ENCODE assay signal across 16 cellular contexts in genomic region chr22:33829549-33830280, GRCh38.
DNase-seq lines count a peak whose midpoint lies in the region; ATAC-seq and TF ChIP-seq lines count a peak whose summit lies in the region.
"Had no signal": no experiment of that assay in that cellular context is flagged by ENCODE, and none has a peak within 500 bp of the region (broad histone marks: within the 10 kb centered on the region; RNA-seq: fewer than 3 reads in every experiment).

No MANE protein-coding gene starts in this region.

- no peaks in the 10 kb centered on the region for H3K23me2 ChIP-seq in H9 (ENCODE audit: insufficient read length, low read depth, low read length, poor library complexity, severe bottlenecking)

- H3K4me1 Mint-ChIP-seq in H9 (peaks cover 69 to 71% of the 10 kb centered on the region in 2 experiments), glutamatergic neuron (ENCODE audit: low read depth, unreplicated experiment) (peaks cover 23% of the 10 kb centered on the region)

- TF ChIP-seq CTCF in H9 (conservative IDR thresholded peaks at IDR 0.05), result peak; percentile 26; the same call in 2 of the 3 replicates
- TF ChIP-seq CTCF in glutamatergic neuron (IDR thresholded peaks at IDR 0.05; ENCODE audit: partially characterized antibody, unreplicated experiment), result no peak

- no peaks in the 10 kb centered on the region for H3K27me3 Mint-ChIP-seq in H9 (ENCODE audit: low read depth)
- H3K27me3 Mint-ChIP-seq in glutamatergic neuron (ENCODE audit: unreplicated experiment), result peaks cover 11% of the 10 kb centered on the region

- H3K23ac ChIP-seq in H9 (ENCODE audit: insufficient read length, low read depth, low read length), result no peak overlapping the region

- no peak overlapping the region for H2AK5ac ChIP-seq in H9 (ENCODE audit: insufficient read length, low read length)

- no peak overlapping the region for H4K8ac ChIP-seq in H9 (replicated peaks; ENCODE audit: insufficient read length, low read depth, low read length)

- H3K36me3 Mint-ChIP-seq in H9 (ENCODE audit: insufficient read depth in 1 of 3, low read depth in 3 of 3) (no peaks in the 10 kb centered on the region; a peak in 1 of 7 replicates), glutamatergic neuron (ENCODE audit: unreplicated experiment) (no peaks in the 10 kb centered on the region)

- H3K4ac ChIP-seq in H9 (ENCODE audit: low read depth, low read length), result no peak overlapping the region

- no CpG with 5 or more reads among the region's 4 CpGs for WGBS in H9 (ENCODE audit: extremely low coverage, insufficient read length, low lambda C conversion rate)

- no peak overlapping the region for H3K18ac ChIP-seq in H9 (ENCODE audit: insufficient read length, low read depth, low read length)

- no peak overlapping the region for H2AFZ ChIP-seq in H9 (ENCODE audit: low read length)

- H3K27ac Mint-ChIP-seq in H9 (peak overlapping the region; percentile 12 to 63 (median 15); a peak in 1 of 7 replicates), glutamatergic neuron (ENCODE audit: unreplicated experiment) (peak overlapping the region; percentile 22)

- peaks cover 35% of the 10 kb centered on the region for H3K79me2 ChIP-seq in H9 (ENCODE audit: insufficient read depth, low read length)

- DNase-seq in D341Med (ENCODE audit: low spot score), result peak; percentile 81
- DNase-seq in H9, result no peak
- peak; percentile 17 for DNase-seq in NCI-H2227 treated with DMSO at 0.1 percent for 48 hours (lab: John Stamatoyannopoulos, UW)
- DNase-seq in glutamatergic neuron, result peak; percentile 33
- DNase-seq in T-helper 2 cell, result no peak
- no peak for DNase-seq in activated CD4-positive, alpha-beta T cell treated with anti-CD3 and anti-CD28 coated beads, Interleukin-2, amount 50 U/mL, for 1 hour
- no peak for DNase-seq in NOMO-1 (lab: John Stamatoyannopoulos, UW; ENCODE audit: unreplicated experiment in 2 of 2)
- DNase-seq: activated CD4-positive, CD25-positive, alpha-beta regulatory T cell treated with anti-CD3 and anti-CD28 coated beads, Interleukin-2, amount 50 U/mL, for 72 hours; body of pancreas; head of caudate nucleus; left ventricle myocardium superior; NCI-H1930; NCI-H526 treated with DMSO at 0.1 percent for 48 hours; nucleus accumbens; PC-3 had no signal

- no peak overlapping the region for H2BK120ac ChIP-seq in H9 (ENCODE audit: low read depth, low read length, poor library complexity, severe bottlenecking)

- H3K9me3 ChIP-seq in H9 (ENCODE audit: control insufficient read depth, low read depth, low read length), result no peaks in the 10 kb centered on the region
- H3K9me3 ChIP-seq: body of pancreas had no signal

- H3K14ac ChIP-seq in H9 (ENCODE audit: insufficient read depth, low read length), result no peak overlapping the region

- H3K4me2 ChIP-seq in H9 (ENCODE audit: insufficient read depth, insufficient read length, low read length), result no peak overlapping the region

- peaks cover 23% of the 10 kb centered on the region for H3K4me1 ChIP-seq in H9 (ENCODE audit: insufficient read depth, low read length)

- H2BK5ac ChIP-seq in H9 (ENCODE audit: insufficient read length, low read length), result no peak overlapping the region

- H3K27ac ChIP-seq in H9 (ENCODE audit: insufficient read length, low read depth, low read length), result no peak overlapping the region
- H3K27ac ChIP-seq: body of pancreas had no signal

- no peak overlapping the region for H3K56ac ChIP-seq in H9 (ENCODE audit: insufficient read length, low read depth, low read length)

- H3K4me3 Mint-ChIP-seq in H9 (no peak overlapping the region), glutamatergic neuron (ENCODE audit: unreplicated experiment) (no peak overlapping the region)

- H3K9me3 Mint-ChIP-seq in H9, result peaks cover 0 to 2% of the 10 kb centered on the region in 2 experiments; a peak in 1 of 5 replicates
- peaks cover 11% of the 10 kb centered on the region for H3K9me3 Mint-ChIP-seq in glutamatergic neuron (ENCODE audit: unreplicated experiment)

- no peak overlapping the region for H3T11ph ChIP-seq in H9 (ENCODE audit: low read length)

- no peak overlapping the region for H4K5ac ChIP-seq in H9 (ENCODE audit: insufficient read length, low read depth, low read length)

- H4K91ac ChIP-seq in H9 (ENCODE audit: insufficient read length, low read depth, low read length), result no peak overlapping the region

- H2BK20ac ChIP-seq in H9 (ENCODE audit: low read depth, low read length, poor library complexity, severe bottlenecking), result no peak overlapping the region

- no peak for ATAC-seq in HG03469 (IDR thresholded peaks at IDR 0.05; ENCODE audit: unreplicated experiment)
- ATAC-seq: body of pancreas, left ventricle myocardium superior, PC-3 had no signal

- H4K20me1 ChIP-seq in H9 (ENCODE audit: control insufficient read depth, insufficient read depth, insufficient read length), result peaks cover 4% of the 10 kb centered on the region

- no peaks in the 10 kb centered on the region for H3K27me3 ChIP-seq in H9 (ENCODE audit: insufficient read depth, low read length)
- H3K27me3 ChIP-seq: body of pancreas had no signal

- H3K79me1 ChIP-seq in H9 (ENCODE audit: insufficient read depth, low read depth, low read length, poor library complexity, severe bottlenecking), result peaks cover 9% of the 10 kb centered on the region

- no peak overlapping the region for H3K9ac ChIP-seq in H9 (ENCODE audit: extremely low read depth, insufficient read length, low read length)

- no peak overlapping the region for H2BK12ac ChIP-seq in H9 (ENCODE audit: insufficient read length, low read depth, low read length)

- H2BK15ac ChIP-seq in H9 (ENCODE audit: low read depth, low read length), result no peak overlapping the region

Comparison
In these comparisons a context has a peak if more than half of its experiments do, and no peak if none do; other contexts are left out.
1. DNase-seq: peak in D341Med (single experiment), NCI-H2227 treated with DMSO at 0.1 percent for 48 hours (single experiment) and glutamatergic neuron (single experiment); none in H9 (single experiment), T-helper 2 cell (0 of 5), activated CD4-positive, alpha-beta T cell treated with anti-CD3 and anti-CD28 coated beads, Interleukin-2, amount 50 U/mL, for 1 hour (single experiment) and NOMO-1 (0 of 2).